Comparison of ENCODE assay signal across 16 cellular contexts in genomic region chr3:45098315-45098714, GRCh38.
"Had no signal": no experiment of that assay in that cellular context is flagged by ENCODE, and none has a peak within 500 bp of the region (broad histone marks: within the 10 kb centered on the region; RNA-seq: fewer than 3 reads in every experiment).

No MANE protein-coding gene starts in this region.

- DNase-seq: activated CD4-positive, alpha-beta memory T cell treated with anti-CD3 and anti-CD28 coated beads, Interleukin-2, amount 10 ng/mL, durations not matched to agents 7 days and 5 days; activated CD4-positive, alpha-beta T cell treated with anti-CD3 and anti-CD28 coated beads for 48 hours; activated CD4-positive, CD25-positive, alpha-beta regulatory T cell; activated CD8-positive, alpha-beta memory T cell treated with anti-CD3 and anti-CD28 coated beads, Interleukin-2, amount 10 ng/mL, durations not matched to agents 7 days and 5 days; activated naive CD4-positive, alpha-beta T cell treated with anti-CD3 and anti-CD28 coated beads for 36 hours; effector CD8-positive, alpha-beta T cell; heart right ventricle; kidney glomerular epithelial cell; left ventricle myocardium inferior; mammary epithelial cell; occipital lobe; stimulated activated naive B cell treated with anti-CD40 and anti-IgM and Interleukin-4, amounts not matched to agents 10 μg/mL and 1 μg/mL and 100 μg/mL, for 72 hours had no signal

- H3K27me3 Mint-ChIP-seq: dendritic cell treated with granulocyte-macrophage colony-stimulating factor and Interleukin-4, amounts not matched to agents 40 ng/mL and 50 ng/mL, for 4 days had no signal

- ATAC-seq: activated CD8-positive, alpha-beta memory T cell treated with anti-CD3 and anti-CD28 coated beads, Interleukin-2, amount 10 ng/mL, durations not matched to agents 7 days and 5 days; activated T-helper 17 cell treated with anti-CD3 and anti-CD28 coated beads, Interleukin-2, amount 50 U/mL, for 72 hours; esophagus mucosa; heart right ventricle; stimulated activated naive B cell treated with anti-CD40 and anti-IgM and Interleukin-4, amounts not matched to agents 10 μg/mL and 1 μg/mL and 100 μg/mL, for 72 hours had no signal

- H3K27ac Mint-ChIP-seq: activated CD4-positive, alpha-beta memory T cell treated with anti-CD3 and anti-CD28 coated beads, Interleukin-2, amount 10 ng/mL, durations not matched to agents 7 days and 5 days; activated CD8-positive, alpha-beta memory T cell treated with anti-CD3 and anti-CD28 coated beads, Interleukin-2, amount 10 ng/mL, durations not matched to agents 7 days and 5 days; activated naive CD4-positive, alpha-beta T cell treated with anti-CD3 and anti-CD28 coated beads for 36 hours; activated T-helper 17 cell treated with anti-CD3 and anti-CD28 coated beads, Interleukin-2, amount 50 U/mL, for 72 hours; dendritic cell treated with granulocyte-macrophage colony-stimulating factor and Interleukin-4, amounts not matched to agents 40 ng/mL and 50 ng/mL, for 4 days; stimulated activated naive B cell treated with anti-CD40 and anti-IgM and Interleukin-4, amounts not matched to agents 10 μg/mL and 1 μg/mL and 100 μg/mL, for 72 hours had no signal

- H3K4me1 Mint-ChIP-seq: stimulated activated naive B cell treated with anti-CD40 and anti-IgM and Interleukin-4, amounts not matched to agents 10 μg/mL and 1 μg/mL and 100 μg/mL, for 72 hours had no signal

- H3K36me3 Mint-ChIP-seq: stimulated activated naive B cell treated with anti-CD40 and anti-IgM and Interleukin-4, amounts not matched to agents 10 μg/mL and 1 μg/mL and 100 μg/mL, for 72 hours had no signal

- H3K4me3 Mint-ChIP-seq: activated CD4-positive, alpha-beta memory T cell treated with anti-CD3 and anti-CD28 coated beads, Interleukin-2, amount 10 ng/mL, durations not matched to agents 7 days and 5 days; activated CD8-positive, alpha-beta memory T cell treated with anti-CD3 and anti-CD28 coated beads, Interleukin-2, amount 10 ng/mL, durations not matched to agents 7 days and 5 days; activated naive CD4-positive, alpha-beta T cell treated with anti-CD3 and anti-CD28 coated beads for 36 hours; activated T-helper 17 cell treated with anti-CD3 and anti-CD28 coated beads, Interleukin-2, amount 50 U/mL, for 72 hours; dendritic cell treated with granulocyte-macrophage colony-stimulating factor and Interleukin-4, amounts not matched to agents 40 ng/mL and 50 ng/mL, for 4 days; stimulated activated naive B cell treated with anti-CD40 and anti-IgM and Interleukin-4, amounts not matched to agents 10 μg/mL and 1 μg/mL and 100 μg/mL, for 72 hours had no signal

- H3K9me3 Mint-ChIP-seq: activated naive CD4-positive, alpha-beta T cell treated with anti-CD3 and anti-CD28 coated beads for 36 hours; activated T-helper 17 cell treated with anti-CD3 and anti-CD28 coated beads, Interleukin-2, amount 50 U/mL, for 72 hours; dendritic cell treated with granulocyte-macrophage colony-stimulating factor and Interleukin-4, amounts not matched to agents 40 ng/mL and 50 ng/mL, for 4 days; stimulated activated naive B cell treated with anti-CD40 and anti-IgM and Interleukin-4, amounts not matched to agents 10 μg/mL and 1 μg/mL and 100 μg/mL, for 72 hours had no signal

- H3K27ac ChIP-seq: ascending aorta, heart right ventricle, left ventricle myocardium inferior had no signal
